8 cellular contexts compared by ENCODE assay signal in genomic region chr13:110116072-110116487, GRCh38.
DNase-seq lines count a peak whose midpoint lies in the region; ATAC-seq and TF ChIP-seq lines count a peak whose summit lies in the region.

No MANE protein-coding gene starts in this region.

- peak; percentile 62 for ATAC-seq in HG02884 (IDR thresholded peaks at IDR 0.05; ENCODE audit: unreplicated experiment)
- peak; percentile 85 to 87 for ATAC-seq in lower lobe of right lung

- peaks cover 18% of the 10 kb centered on the region for H3K27me3 ChIP-seq in lower lobe of right lung (ENCODE audit: low read depth)
- H3K27me3 ChIP-seq in thyroid gland = no peaks in the 10 kb centered on the region

- H3K36me3 ChIP-seq in lower lobe of right lung = no peaks in the 10 kb centered on the region
- H3K36me3 ChIP-seq in thyroid gland = no peaks in the 10 kb centered on the region

- H3K27ac ChIP-seq in lower lobe of right lung (no peak overlapping the region), thyroid gland (no peak overlapping the region)

- DNase-seq in GM12865 (ENCODE audit: low read depth) (peak; percentile 74), T-helper 2 cell (peak in 3 of 5 experiments; percentile 14 to 45 (median 14)), lower lobe of right lung (peak; percentile 79), thyroid gland (peak; percentile 43 to 50), NCI-H2227 treated with DMSO at 0.1 percent for 48 hours (lab: John Stamatoyannopoulos, UW) (no peak), NCI-H2171 (lab: John Stamatoyannopoulos, UW) (no peak)
- peak; percentile 28 for DNase-seq in central memory CD4-positive, alpha-beta T cell

- intact Hi-C loops in lower lobe of right lung (cut with DNase I) = no loop called here
- intact Hi-C loops in thyroid gland (cut with DNase I) = loop anchor here (10.0 kb wide), 1 partner anchor 971 kb away; no protein-coding TSS in a partner anchor

- TF ChIP-seq POLR2A in thyroid gland (IDR thresholded peaks at IDR 0.05) = no peak

- H3K9me3 ChIP-seq in lower lobe of right lung = no peaks in the 10 kb centered on the region
- H3K9me3 ChIP-seq in thyroid gland = no peaks in the 10 kb centered on the region

- peak; percentile 88 for TF ChIP-seq CTCF in GM12865 (IDR thresholded peaks at IDR 0.05; ENCODE audit: insufficient read depth, low read depth, low read length, missing control alignments)
- peak; percentile 73 for TF ChIP-seq CTCF in lower lobe of right lung (IDR thresholded peaks at IDR 0.05)
- peak; percentile 41 to 68 (median 48) for TF ChIP-seq CTCF in thyroid gland (IDR thresholded peaks at IDR 0.05)

- no peak overlapping the region for H3K4me3 ChIP-seq in GM12865 (ENCODE audit: low read depth, low read length)
- H3K4me3 ChIP-seq in lower lobe of right lung = no peak overlapping the region
- no peak overlapping the region for H3K4me3 ChIP-seq in thyroid gland (replicated peaks in 1 of 3)

- 24 to 38% methylated on average over 23 of the region's 23 CpGs for WGBS in thyroid gland, 2 donors

- no peaks in the 10 kb centered on the region for H3K4me1 ChIP-seq in lower lobe of right lung
- peaks cover 0 to 5% of the 10 kb centered on the region in 2 donors for H3K4me1 ChIP-seq in thyroid gland

Comparison
In these comparisons a context has a peak if more than half of its experiments do, and no peak if none do; other contexts are left out.
1. DNase-seq: peak in GM12865 (single experiment), T-helper 2 cell (3 of 5), central memory CD4-positive, alpha-beta T cell (single experiment), lower lobe of right lung (single experiment) and thyroid gland (2 of 2); none in NCI-H2227 treated with DMSO at 0.1 percent for 48 hours (single experiment) and NCI-H2171 (single experiment).
2. Peak in every context shown above with its lines, with median percentiles within 50 percentile points of each other: CTCF ChIP-seq.